8 cellular contexts compared by ENCODE assay signal in genomic region chr19:37470216-37470615, GRCh38. TPM values are rescaled to one million over a fixed set of nuclear protein-coding genes. Genes with fewer than 3 reads are reported as not detected.
A peak's percentile ranks its signal among the peaks of the same experiment; 100 is the strongest.
DNase-seq lines count a peak whose midpoint lies in the region; ATAC-seq and TF ChIP-seq lines count a peak whose summit lies in the region.

No MANE protein-coding gene starts in this region.

- no peaks in the 10 kb centered on the region for H3K9me3 ChIP-seq in Loucy (ENCODE audit: insufficient read depth, low read depth, low read length)
- no peaks in the 10 kb centered on the region for H3K9me3 ChIP-seq in ectodermal cell (ENCODE audit: control insufficient read depth, low read length)
- peaks cover 29% of the 10 kb centered on the region for H3K9me3 ChIP-seq in neuron (ENCODE audit: low read length)

- peaks cover 36% of the 10 kb centered on the region for H3K79me2 ChIP-seq in Loucy (ENCODE audit: insufficient read depth, low read length)

- no peaks in the 10 kb centered on the region for H3K36me3 ChIP-seq in Loucy (ENCODE audit: insufficient read depth, low read length)
- peaks cover 16% of the 10 kb centered on the region for H3K36me3 ChIP-seq in ectodermal cell (ENCODE audit: control insufficient read depth, insufficient read depth, low read length)
- peaks cover 14% of the 10 kb centered on the region for H3K36me3 ChIP-seq in neuron (ENCODE audit: insufficient read depth, low read length)

- H2AFZ ChIP-seq in Loucy (ENCODE audit: low read length) (no peak overlapping the region), neuron (ENCODE audit: low read depth, low read length) (no peak overlapping the region)

- no peaks in the 10 kb centered on the region for H3K27me3 ChIP-seq in Loucy (ENCODE audit: insufficient read depth, low read length, poor library complexity, severe bottlenecking)
- H3K27me3 ChIP-seq in ectodermal cell (ENCODE audit: control insufficient read depth, insufficient read depth, low read length, poor library complexity, severe bottlenecking) = no peaks in the 10 kb centered on the region
- no peaks in the 10 kb centered on the region for H3K27me3 ChIP-seq in neuron (ENCODE audit: insufficient read depth, low read length)

- peak overlapping the region; percentile 89 for H3K4me2 ChIP-seq in Loucy (ENCODE audit: low read depth, low read length, poor library complexity, severe bottlenecking)

- peaks cover 5% of the 10 kb centered on the region for H4K20me1 ChIP-seq in Loucy (ENCODE audit: insufficient read depth, low read length, poor library complexity, severe bottlenecking)

- H3K4me3 ChIP-seq in Loucy (ENCODE audit: low read length, poor library complexity, severe bottlenecking) (peak overlapping the region; percentile 89), ectodermal cell (ENCODE audit: insufficient read depth, low read depth, low read length) (peak overlapping the region; percentile 86), neuron (ENCODE audit: low read length) (peak overlapping the region; percentile 53)

- peak overlapping the region; percentile 78 for H3K9ac ChIP-seq in Loucy (ENCODE audit: low read depth, low read length, poor library complexity, severe bottlenecking)

- no peak for TF ChIP-seq CTCF in Loucy (conservative IDR thresholded peaks at IDR 0.05; ENCODE audit: low read length)

- H3K4me1 ChIP-seq in Loucy (ENCODE audit: insufficient read depth, low read length, poor library complexity, severe bottlenecking) (peaks cover 18% of the 10 kb centered on the region), ectodermal cell (ENCODE audit: control insufficient read depth, insufficient read depth, low read length) (no peaks in the 10 kb centered on the region), neuron (ENCODE audit: insufficient read depth, low read length) (peaks cover 11% of the 10 kb centered on the region)

- no peaks in the 10 kb centered on the region for H3K9me2 ChIP-seq in Loucy (replicated peaks; ENCODE audit: low read depth, low read length)

- in situ Hi-C loops in Caki2 (cut with HindIII; ENCODE audit: low pct_unique_long_range_greater_than_20kb, low sequenced_read_pairs) = no loop called here

- ATAC-seq in GM18858 (IDR thresholded peaks at IDR 0.05; ENCODE audit: unreplicated experiment) (no peak), HG03571 (IDR thresholded peaks at IDR 0.05; ENCODE audit: unreplicated experiment) (no peak), GM18498 (IDR thresholded peaks at IDR 0.05; ENCODE audit: unreplicated experiment) (no peak)

- H3K27ac ChIP-seq in ectodermal cell (ENCODE audit: insufficient read depth, low read depth, low read length, poor library complexity, severe bottlenecking) = no peak overlapping the region

- WGBS in ectodermal cell, 2 experiments = 89 to 93% methylated on average over 4 of the region's 4 CpGs

- H3F3A ChIP-seq in Loucy (ENCODE audit: low read depth) = no peaks in the 10 kb centered on the region

- DNase-seq in Caki2 (ENCODE audit: low read depth) (peak; percentile 19), NCI-H1417 (lab: John Stamatoyannopoulos, UW) (no peak)

RNA-seq across cellular contexts. Expression of gene ZNF570, which starts 1.1 kb away (rescaled TPM):
- total RNA-seq in Caki2 (2014; rRNA removed; shearing (Covaris generic); ENCODE audit: low replicate concordance) = 2.9 and 4.5 TPM in 2 replicates
- 7.6 TPM for polyA plus RNA-seq in ectodermal cell (2013, experiment 1 of 4)
- polyA plus RNA-seq in ectodermal cell (2013, experiment 2 of 4) = 7.7 TPM
- polyA plus RNA-seq in ectodermal cell (2013, experiment 3 of 4) = 6.8 TPM
- 6.2 TPM for polyA plus RNA-seq in ectodermal cell (2013, experiment 4 of 4)

RNA-seq across cellular contexts. Expression of gene ZNF569, which starts 3.0 kb away (rescaled TPM):
- total RNA-seq in Caki2 (2014; rRNA removed; shearing (Covaris generic); ENCODE audit: low replicate concordance) = 1.4 and 6.3 TPM in 2 replicates
- polyA plus RNA-seq in ectodermal cell (2013, experiment 1 of 4) = 16.8 TPM
- polyA plus RNA-seq in ectodermal cell (2013, experiment 2 of 4) = 15.6 TPM
- polyA plus RNA-seq in ectodermal cell (2013, experiment 3 of 4) = 16.7 TPM
- polyA plus RNA-seq in ectodermal cell (2013, experiment 4 of 4) = 15.6 TPM

RNA-seq across cellular contexts. Expression of gene ZNF793, which starts 36.5 kb away (rescaled TPM):
- 0.78 and 0.95 TPM in 2 replicates for total RNA-seq in Caki2 (2014; rRNA removed; shearing (Covaris generic); ENCODE audit: low replicate concordance)
- 21.1 TPM for polyA plus RNA-seq in ectodermal cell (2013, experiment 1 of 4)
- 26.0 TPM for polyA plus RNA-seq in ectodermal cell (2013, experiment 2 of 4)
- polyA plus RNA-seq in ectodermal cell (2013, experiment 3 of 4) = 14.5 TPM
- polyA plus RNA-seq in ectodermal cell (2013, experiment 4 of 4) = 16.1 TPM
